ENCODE assay signal across 1 cellular context in the genomic region with DNA sequence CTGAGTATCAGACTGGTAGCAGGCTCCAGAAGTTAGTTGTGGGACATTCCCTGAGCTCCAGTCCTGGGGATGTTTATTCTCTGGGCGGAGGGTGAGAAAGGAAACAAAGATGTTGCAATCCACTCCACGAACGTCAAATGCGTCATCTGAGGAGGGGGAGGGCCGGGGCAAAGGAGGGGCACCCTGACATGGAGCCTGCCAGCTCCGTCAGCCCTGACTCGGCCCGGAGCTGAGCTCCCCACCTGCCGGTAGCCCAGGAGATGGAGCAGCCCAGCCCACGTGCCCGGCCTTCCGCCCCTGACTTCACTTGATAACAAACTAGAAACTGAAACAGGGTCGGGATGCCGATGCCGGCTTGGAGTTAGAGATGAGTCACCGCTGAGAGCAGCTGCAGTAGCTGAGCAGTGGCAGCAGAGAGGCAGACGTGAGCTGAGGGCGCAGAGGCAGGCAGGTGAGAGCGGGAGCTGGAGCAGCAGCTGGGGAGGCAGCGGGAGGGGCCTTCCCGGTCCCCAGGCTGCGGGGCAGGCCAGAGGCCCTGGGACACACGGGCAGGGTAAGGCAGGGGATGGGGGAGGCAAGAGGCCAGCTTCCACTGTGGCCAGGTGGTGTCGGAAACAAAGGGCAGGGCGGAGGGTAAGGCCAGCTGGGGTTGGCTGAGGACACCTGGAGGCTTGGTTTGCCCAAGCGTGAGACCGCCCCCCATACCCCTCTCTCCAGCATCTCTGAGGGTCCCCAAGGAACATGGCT.
TF ChIP-seq lines count a peak whose summit lies in the region.

ISG20 (plus strand) TSS at position 391 of the 747 bp plus-strand sequence; CDS start at position 742, 351 bp downstream.

TF ChIP-seq in GM12878, 131 proteins besides CTCF, POLR2A, EP300 and RAD21 (continued from another document and continues in another):
- TF ChIP-seq KAT2A (conservative IDR thresholded peaks at IDR 0.05; ENCODE audit: control insufficient read depth, low read depth, low read length) (no peak), SUPT20H (IDR thresholded peaks at IDR 0.05; ENCODE audit: borderline replicate concordance, control insufficient read depth, low read depth, low read length) (no peak), NFXL1 (IDR thresholded peaks at IDR 0.05; ENCODE audit: borderline replicate concordance) (no peak), CREM (IDR thresholded peaks at IDR 0.05; ENCODE audit: low read depth) (peak; percentile 83), JUND (IDR thresholded peaks at IDR 0.05; ENCODE audit: low read depth, low read length) (peak; percentile 95), RUNX3 (IDR thresholded peaks at IDR 0.05; ENCODE audit: low read length) (peak; percentile 46; the same call in 1 of the 2 replicates), BACH1 (IDR thresholded peaks at IDR 0.05; ENCODE audit: borderline replicate concordance) (peak; percentile 51), MYC (IDR thresholded peaks at IDR 0.05; ENCODE audit: insufficient read depth, insufficient read length, insufficient replicate concordance, low read length, severe bottlenecking) (peak; percentile 16), CBX3 (IDR thresholded peaks at IDR 0.05; ENCODE audit: borderline replicate concordance, low read depth) (no peak), SIX5 (IDR thresholded peaks at IDR 0.05; ENCODE audit: low read depth, low read length, severe bottlenecking) (no peak), ZNF687 (IDR thresholded peaks at IDR 0.05) (peak; percentile 93), MTA3 (IDR thresholded peaks at IDR 0.05; ENCODE audit: borderline replicate concordance, low read length) (no peak), ZBTB11 (CRISPR knock-in tag; IDR thresholded peaks at IDR 0.05) (0 out of 2 replicates have a peak, but pooled peaks have one; percentile 23), NR2C1 (IDR thresholded peaks at IDR 0.05) (no peak), TCF12 (IDR thresholded peaks at IDR 0.05; ENCODE audit: low read depth, low read length) (peak; percentile 99), TAF1 (IDR thresholded peaks at IDR 0.05; ENCODE audit: borderline replicate concordance, low read depth, low read length) (peak; percentile 91), IKZF2 (IDR thresholded peaks at IDR 0.05) (peak; percentile 90 to 93), STAT1 (conservative IDR thresholded peaks at IDR 0.05) (no peak; the same call in 1 of the 2 replicates), SMAD1 (IDR thresholded peaks at IDR 0.05; ENCODE audit: low read depth, partially characterized antibody) (no peak), SMAD5 (IDR thresholded peaks at IDR 0.05; ENCODE audit: low read depth) (0 out of 2 replicates have a peak, but pooled peaks have one; percentile 3), KLF5 (IDR thresholded peaks at IDR 0.05; ENCODE audit: partially characterized antibody) (peak; percentile 97), SRF (IDR thresholded peaks at IDR 0.05; ENCODE audit: low read depth in 2 of 2, low read length in 2 of 2) (peak in 1 of 2 experiments; percentile 43; a peak in 1 of 4 replicates), CREB1 (IDR thresholded peaks at IDR 0.05; ENCODE audit: low read depth) (peak; percentile 88), YBX1 (IDR thresholded peaks at IDR 0.05) (no peak), ASH2L (IDR thresholded peaks at IDR 0.05; ENCODE audit: borderline replicate concordance, low read depth) (no peak), YY1 (IDR thresholded peaks at IDR 0.05; ENCODE audit: low read depth, low read length) (no peak; the same call in 1 of the 2 replicates), ZSCAN29 (IDR thresholded peaks at IDR 0.05) (no peak), POU2F2 (IDR thresholded peaks at IDR 0.05; ENCODE audit: borderline replicate concordance, low read depth, low read length) (peak; percentile 91; the same call in 1 of the 3 replicates), IKZF1 (conservative IDR thresholded peaks at IDR 0.05) (peak; percentile 93), CHD1 (IDR thresholded peaks at IDR 0.05; ENCODE audit: low read depth, low read length) (peak; percentile 94; the same call in 1 of the 2 replicates), TARDBP (IDR thresholded peaks at IDR 0.05; ENCODE audit: borderline replicate concordance) (no peak), TCF3 (IDR thresholded peaks at IDR 0.05; ENCODE audit: borderline replicate concordance, insufficient read depth, low read depth, low read length) (peak; percentile 98), SPI1 (IDR thresholded peaks at IDR 0.05; ENCODE audit: borderline replicate concordance, insufficient read depth, low read depth, low read length) (peak; percentile 41; the same call in 1 of the 2 replicates), TBL1XR1 (IDR thresholded peaks at IDR 0.05; ENCODE audit: low read depth, low read length) (peak; percentile 90)
- TF ChIP-seq, protein P1, sequence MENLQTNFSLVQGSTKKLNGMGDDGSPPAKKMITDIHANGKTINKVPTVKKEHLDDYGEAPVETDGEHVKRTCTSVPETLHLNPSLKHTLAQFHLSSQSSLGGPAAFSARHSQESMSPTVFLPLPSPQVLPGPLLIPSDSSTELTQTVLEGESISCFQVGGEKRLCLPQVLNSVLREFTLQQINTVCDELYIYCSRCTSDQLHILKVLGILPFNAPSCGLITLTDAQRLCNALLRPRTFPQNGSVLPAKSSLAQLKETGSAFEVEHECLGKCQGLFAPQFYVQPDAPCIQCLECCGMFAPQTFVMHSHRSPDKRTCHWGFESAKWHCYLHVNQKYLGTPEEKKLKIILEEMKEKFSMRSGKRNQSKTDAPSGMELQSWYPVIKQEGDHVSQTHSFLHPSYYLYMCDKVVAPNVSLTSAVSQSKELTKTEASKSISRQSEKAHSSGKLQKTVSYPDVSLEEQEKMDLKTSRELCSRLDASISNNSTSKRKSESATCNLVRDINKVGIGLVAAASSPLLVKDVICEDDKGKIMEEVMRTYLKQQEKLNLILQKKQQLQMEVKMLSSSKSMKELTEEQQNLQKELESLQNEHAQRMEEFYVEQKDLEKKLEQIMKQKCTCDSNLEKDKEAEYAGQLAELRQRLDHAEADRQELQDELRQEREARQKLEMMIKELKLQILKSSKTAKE (IDR thresholded peaks at IDR 0.05; ENCODE audit: low read depth, poor library complexity, severe bottlenecking), result peak; percentile 40
- TF ChIP-seq, protein P2, sequence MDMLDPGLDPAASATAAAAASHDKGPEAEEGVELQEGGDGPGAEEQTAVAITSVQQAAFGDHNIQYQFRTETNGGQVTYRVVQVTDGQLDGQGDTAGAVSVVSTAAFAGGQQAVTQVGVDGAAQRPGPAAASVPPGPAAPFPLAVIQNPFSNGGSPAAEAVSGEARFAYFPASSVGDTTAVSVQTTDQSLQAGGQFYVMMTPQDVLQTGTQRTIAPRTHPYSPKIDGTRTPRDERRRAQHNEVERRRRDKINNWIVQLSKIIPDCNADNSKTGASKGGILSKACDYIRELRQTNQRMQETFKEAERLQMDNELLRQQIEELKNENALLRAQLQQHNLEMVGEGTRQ (IDR thresholded peaks at IDR 0.05; ENCODE audit: borderline replicate concordance, low read depth, low read length), result peak; percentile 83
- TF ChIP-seq, protein P3, sequence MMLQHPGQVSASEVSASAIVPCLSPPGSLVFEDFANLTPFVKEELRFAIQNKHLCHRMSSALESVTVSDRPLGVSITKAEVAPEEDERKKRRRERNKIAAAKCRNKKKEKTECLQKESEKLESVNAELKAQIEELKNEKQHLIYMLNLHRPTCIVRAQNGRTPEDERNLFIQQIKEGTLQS (IDR thresholded peaks at IDR 0.05; ENCODE audit: borderline replicate concordance, extremely low read depth, low read depth, low read length), result peak; percentile 59; the same call in 1 of the 2 replicates
- TF ChIP-seq, protein P4, sequence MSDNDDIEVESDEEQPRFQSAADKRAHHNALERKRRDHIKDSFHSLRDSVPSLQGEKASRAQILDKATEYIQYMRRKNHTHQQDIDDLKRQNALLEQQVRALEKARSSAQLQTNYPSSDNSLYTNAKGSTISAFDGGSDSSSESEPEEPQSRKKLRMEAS (IDR thresholded peaks at IDR 0.05; ENCODE audit: low read depth, low read length), result peak; percentile 98
- TF ChIP-seq, protein P5, sequence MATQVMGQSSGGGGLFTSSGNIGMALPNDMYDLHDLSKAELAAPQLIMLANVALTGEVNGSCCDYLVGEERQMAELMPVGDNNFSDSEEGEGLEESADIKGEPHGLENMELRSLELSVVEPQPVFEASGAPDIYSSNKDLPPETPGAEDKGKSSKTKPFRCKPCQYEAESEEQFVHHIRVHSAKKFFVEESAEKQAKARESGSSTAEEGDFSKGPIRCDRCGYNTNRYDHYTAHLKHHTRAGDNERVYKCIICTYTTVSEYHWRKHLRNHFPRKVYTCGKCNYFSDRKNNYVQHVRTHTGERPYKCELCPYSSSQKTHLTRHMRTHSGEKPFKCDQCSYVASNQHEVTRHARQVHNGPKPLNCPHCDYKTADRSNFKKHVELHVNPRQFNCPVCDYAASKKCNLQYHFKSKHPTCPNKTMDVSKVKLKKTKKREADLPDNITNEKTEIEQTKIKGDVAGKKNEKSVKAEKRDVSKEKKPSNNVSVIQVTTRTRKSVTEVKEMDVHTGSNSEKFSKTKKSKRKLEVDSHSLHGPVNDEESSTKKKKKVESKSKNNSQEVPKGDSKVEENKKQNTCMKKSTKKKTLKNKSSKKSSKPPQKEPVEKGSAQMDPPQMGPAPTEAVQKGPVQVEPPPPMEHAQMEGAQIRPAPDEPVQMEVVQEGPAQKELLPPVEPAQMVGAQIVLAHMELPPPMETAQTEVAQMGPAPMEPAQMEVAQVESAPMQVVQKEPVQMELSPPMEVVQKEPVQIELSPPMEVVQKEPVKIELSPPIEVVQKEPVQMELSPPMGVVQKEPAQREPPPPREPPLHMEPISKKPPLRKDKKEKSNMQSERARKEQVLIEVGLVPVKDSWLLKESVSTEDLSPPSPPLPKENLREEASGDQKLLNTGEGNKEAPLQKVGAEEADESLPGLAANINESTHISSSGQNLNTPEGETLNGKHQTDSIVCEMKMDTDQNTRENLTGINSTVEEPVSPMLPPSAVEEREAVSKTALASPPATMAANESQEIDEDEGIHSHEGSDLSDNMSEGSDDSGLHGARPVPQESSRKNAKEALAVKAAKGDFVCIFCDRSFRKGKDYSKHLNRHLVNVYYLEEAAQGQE (IDR thresholded peaks at IDR 0.05; ENCODE audit: low read depth, low read length), result no peak
- TF ChIP-seq, protein P6, sequence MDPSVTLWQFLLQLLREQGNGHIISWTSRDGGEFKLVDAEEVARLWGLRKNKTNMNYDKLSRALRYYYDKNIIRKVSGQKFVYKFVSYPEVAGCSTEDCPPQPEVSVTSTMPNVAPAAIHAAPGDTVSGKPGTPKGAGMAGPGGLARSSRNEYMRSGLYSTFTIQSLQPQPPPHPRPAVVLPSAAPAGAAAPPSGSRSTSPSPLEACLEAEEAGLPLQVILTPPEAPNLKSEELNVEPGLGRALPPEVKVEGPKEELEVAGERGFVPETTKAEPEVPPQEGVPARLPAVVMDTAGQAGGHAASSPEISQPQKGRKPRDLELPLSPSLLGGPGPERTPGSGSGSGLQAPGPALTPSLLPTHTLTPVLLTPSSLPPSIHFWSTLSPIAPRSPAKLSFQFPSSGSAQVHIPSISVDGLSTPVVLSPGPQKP (IDR thresholded peaks at IDR 0.05; ENCODE audit: low read depth, low read length), result peak; percentile 69; the same call in 1 of the 2 replicates
